ENCODE assay signal across 34 cellular contexts in genomic region chr1:206867716-206868115, GRCh38. TPM values are rescaled to one million over a fixed set of nuclear protein-coding genes. Genes with fewer than 3 reads are reported as not detected.
"Had no signal": no experiment of that assay in that cellular context is flagged by ENCODE, and none has a peak within 500 bp of the region (broad histone marks: within the 10 kb centered on the region; RNA-seq: fewer than 3 reads in every experiment).

No MANE protein-coding gene starts in this region.

- H3K4me3 ChIP-seq: colonic mucosa, esophagus squamous epithelium, left lung, neural progenitor cell, prostate gland, right atrium auricular region, smooth muscle cell, testis, tibial artery had no signal

- ATAC-seq: left lung; naive thymus-derived CD4-positive, alpha-beta T cell; sciatic nerve; stimulated activated effector memory CD8-positive, alpha-beta T cell treated with anti-CD3 and anti-CD28 coated beads, Interleukin-12 subunit alpha, Interleukin-12 subunit beta, amount 100 ng/mL, for 72 hours had no signal

- H3K4me1 Mint-ChIP-seq: nephron, neural progenitor cell had no signal

- H3K36me3 ChIP-seq: colonic mucosa, esophagus squamous epithelium, left lung, neural progenitor cell, prostate gland, right atrium auricular region, tibial artery had no signal

- H3K9me3 ChIP-seq: colonic mucosa, esophagus squamous epithelium, left lung, prostate gland, right atrium auricular region, testis, tibial artery had no signal

- H3K4me1 ChIP-seq: colonic mucosa, left lung, neural progenitor cell, prostate gland, right atrium auricular region, testis, tibial artery had no signal

- H3K4me3 Mint-ChIP-seq: dendritic cell treated with granulocyte-macrophage colony-stimulating factor and Interleukin-4, amounts not matched to agents 40 ng/mL and 50 ng/mL, for 4 days; endodermal cell; naive thymus-derived CD4-positive, alpha-beta T cell; nephron; neural progenitor cell; stimulated activated effector memory CD8-positive, alpha-beta T cell treated with anti-CD3 and anti-CD28 coated beads, Interleukin-12 subunit alpha, Interleukin-12 subunit beta, amount 100 ng/mL, for 72 hours; type B pancreatic cell had no signal

- DNase-seq: colonic mucosa; effector CD8-positive, alpha-beta T cell; endodermal cell; erythroblast; esophagus squamous epithelium; head of caudate nucleus; kidney; left lung; mesendoderm; midbrain; naive thymus-derived CD4-positive, alpha-beta T cell; stimulated activated CD4-positive, alpha-beta T cell treated with anti-CD3 and anti-CD28 coated beads, Interleukin-12 subunit alpha, Interleukin-12 subunit beta, amount 100 ng/mL, for 4 hours; stimulated activated CD4-positive, alpha-beta T cell treated with anti-CD3 and anti-CD28 coated beads, Interleukin-1b, Interleukin-23, amount 100 ng/mL, for 48 hours; stimulated activated CD4-positive, alpha-beta T cell treated with anti-CD3 and anti-CD28 coated beads, Interleukin-4, amount 100 ng/mL, for 24 hours; stimulated activated naive CD4-positive, alpha-beta T cell treated with Interleukin-2 at 50 U/mL for 16 hours; substantia nigra; testis; tibial artery had no signal

- H3K9me3 Mint-ChIP-seq: dendritic cell treated with granulocyte-macrophage colony-stimulating factor and Interleukin-4, amounts not matched to agents 40 ng/mL and 50 ng/mL, for 4 days; nephron; neural progenitor cell; stimulated activated effector memory CD8-positive, alpha-beta T cell treated with anti-CD3 and anti-CD28 coated beads, Interleukin-12 subunit alpha, Interleukin-12 subunit beta, amount 100 ng/mL, for 72 hours had no signal

- H3K27ac ChIP-seq: colonic mucosa, esophagus squamous epithelium, left lung, neural progenitor cell, prostate gland, right atrium auricular region, testis, tibial artery had no signal

- H3K27me3 ChIP-seq: colonic mucosa, left lung, neural progenitor cell, right atrium auricular region, testis, tibial artery had no signal

- H3K27ac Mint-ChIP-seq: dendritic cell treated with granulocyte-macrophage colony-stimulating factor and Interleukin-4, amounts not matched to agents 40 ng/mL and 50 ng/mL, for 4 days; endodermal cell; nephron; neural progenitor cell; stimulated activated effector memory CD8-positive, alpha-beta T cell treated with anti-CD3 and anti-CD28 coated beads, Interleukin-12 subunit alpha, Interleukin-12 subunit beta, amount 100 ng/mL, for 72 hours; type B pancreatic cell had no signal

- H3K36me3 Mint-ChIP-seq: neural progenitor cell; stimulated activated effector memory CD8-positive, alpha-beta T cell treated with anti-CD3 and anti-CD28 coated beads, Interleukin-12 subunit alpha, Interleukin-12 subunit beta, amount 100 ng/mL, for 72 hours; type B pancreatic cell had no signal

RNA-seq across cellular contexts. Expression of gene IL20, which starts 2.3 kb away (rescaled TPM):
- total RNA-seq: chondrocyte; colonic mucosa; endodermal cell; frontal cortex; kidney; left lung; lower leg skin; lung microvascular endothelial cell; mucosa of gallbladder; naive thymus-derived CD4-positive, alpha-beta T cell; osteocyte; prostate gland; sciatic nerve; smooth muscle cell; urinary bladder had no signal
- polyA plus RNA-seq: naive thymus-derived CD4-positive, alpha-beta T cell; smooth muscle cell; urinary bladder had no signal

RNA-seq across cellular contexts. Expression of gene IL24, which starts 29.5 kb away (rescaled TPM):
- total RNA-seq: chondrocyte, colonic mucosa, endodermal cell, esophagus squamous epithelium, kidney, lower leg skin, lung microvascular endothelial cell, mucosa of gallbladder, osteocyte, prostate gland, sciatic nerve, testis, urinary bladder had no signal

RNA-seq across cellular contexts. Expression of gene FCMR, which starts 54.0 kb away (rescaled TPM):
- total RNA-seq: chondrocyte, endodermal cell, lung microvascular endothelial cell, osteocyte, smooth muscle cell had no signal
